16 cellular contexts compared by ENCODE assay signal in genomic region chr3:50265988-50266387, GRCh38. TPM values are rescaled to one million over a fixed set of nuclear protein-coding genes. Genes with fewer than 3 reads are reported as not detected.
A peak's percentile ranks its signal among the peaks of the same experiment; 100 is the strongest.
DNase-seq lines count a peak whose midpoint lies in the region; ATAC-seq and TF ChIP-seq lines count a peak whose summit lies in the region.
"Had no signal": no experiment of that assay in that cellular context is flagged by ENCODE, and none has a peak within 500 bp of the region (broad histone marks: within the 10 kb centered on the region; RNA-seq: fewer than 3 reads in every experiment).

No MANE protein-coding gene starts in this region.

- H4K20me1 ChIP-seq in OCI-LY7 (ENCODE audit: insufficient read depth, low read length) = no peaks in the 10 kb centered on the region

- intact Hi-C loops in gastrocnemius medialis (cut with DNase I; ENCODE audit: low total_unique reads) = no loop called here
- intact Hi-C loops in OCI-LY7 (cut with micrococcal nuclease; ENCODE audit: unreplicated experiment) = no loop called here

- TF ChIP-seq POLR2A in gastrocnemius medialis (IDR thresholded peaks at IDR 0.05) = no peak

- peaks cover 39% of the 10 kb centered on the region for H3K4me1 ChIP-seq in RWPE2 (ENCODE audit: insufficient read depth, poor library complexity, severe bottlenecking)
- H3K4me1 ChIP-seq in gastrocnemius medialis = peaks cover 34 to 73% of the 10 kb centered on the region in 2 donors
- H3K4me1 ChIP-seq in OCI-LY7 (ENCODE audit: insufficient read depth, low read length, poor library complexity, severe bottlenecking) = no peaks in the 10 kb centered on the region

- H3K9me2 ChIP-seq in OCI-LY7 (ENCODE audit: insufficient read depth, low read length) = no peaks in the 10 kb centered on the region

- H3K9me3 ChIP-seq in RWPE2 (ENCODE audit: severe bottlenecking) (no peaks in the 10 kb centered on the region), gastrocnemius medialis (no peaks in the 10 kb centered on the region), OCI-LY7 (ENCODE audit: low read length) (no peaks in the 10 kb centered on the region)

- TF ChIP-seq CTCF in RWPE2 (IDR thresholded peaks at IDR 0.05; ENCODE audit: poor library complexity, severe bottlenecking) (no peak), gastrocnemius medialis (IDR thresholded peaks at IDR 0.05 in 4 of 5, conservative IDR thresholded peaks at IDR 0.05 in 1 of 5) (no peak), OCI-LY7 (conservative IDR thresholded peaks at IDR 0.05; ENCODE audit: low read length) (no peak)

- POLR2A ChIA-PET in OCI-LY7 (lab: Charles Lee) = no interaction called here

- ATAC-seq in RWPE2 (ENCODE audit: low read depth) = no peak
- ATAC-seq in gastrocnemius medialis = no peak
- ATAC-seq in HG03175 (IDR thresholded peaks at IDR 0.05; ENCODE audit: unreplicated experiment) = no peak
- ATAC-seq: left lobe of liver had no signal

- BruUV-seq in OCI-LY7 (replicated peaks; lab: Mats Ljungman, UMichigan) = no TSS peak

- H3K27me3 ChIP-seq in RWPE2 (ENCODE audit: insufficient read depth, poor library complexity, severe bottlenecking) (no peaks in the 10 kb centered on the region), layer of hippocampus (ENCODE audit: control insufficient read depth, insufficient read depth, low read length) (no peaks in the 10 kb centered on the region), gastrocnemius medialis (no peaks in the 10 kb centered on the region)

- peak; percentile 43 for DNase-seq in AG08396 (ENCODE audit: low spot score)
- no peak for DNase-seq in RWPE2 (ENCODE audit: low spot score)
- DNase-seq in gastrocnemius medialis = no peak
- DNase-seq in NOMO-1 (lab: John Stamatoyannopoulos, UW; ENCODE audit: unreplicated experiment in 2 of 2) = no peak
- no peak for DNase-seq in OCI-LY7 (ENCODE audit: low spot score)
- DNase-seq in HuH-7 (ENCODE audit: low spot score) = no peak
- DNase-seq: activated CD4-positive, alpha-beta memory T cell treated with anti-CD3 and anti-CD28 coated beads, Interleukin-2, amount 10 ng/mL, durations not matched to agents 7 days and 5 days; activated naive CD4-positive, alpha-beta T cell; DND-41; KG1; NCI-H2029 treated with DMSO at 0.1 percent for 48 hours; retina had no signal

- CTCF ChIA-PET in OCI-LY7 (lab: Charles Lee; ENCODE audit: unreplicated experiment) = no interaction called here

- H3K4me2 ChIP-seq in OCI-LY7 (ENCODE audit: low read length) = no peak overlapping the region

- peak overlapping the region; percentile 93 for H3K27ac ChIP-seq in RWPE2 (ENCODE audit: poor library complexity, severe bottlenecking)
- peak overlapping the region; percentile 100 for H3K27ac ChIP-seq in layer of hippocampus (ENCODE audit: low read depth, low read length)
- peak overlapping the region; percentile 71 to 90 (median 82) for H3K27ac ChIP-seq in gastrocnemius medialis
- H3K27ac ChIP-seq in OCI-LY7 (ENCODE audit: low read depth, low read length, poor library complexity, severe bottlenecking) = no peak overlapping the region

- no peak overlapping the region for H3K4me3 ChIP-seq in RWPE2 (ENCODE audit: severe bottlenecking)
- no peak overlapping the region for H3K4me3 ChIP-seq in gastrocnemius medialis
- no peak overlapping the region for H3K4me3 ChIP-seq in OCI-LY7 (ENCODE audit: low read depth, low read length, poor library complexity, severe bottlenecking)

- H3K79me2 ChIP-seq in OCI-LY7 (ENCODE audit: insufficient read depth, low read depth, low read length) = no peaks in the 10 kb centered on the region

- peaks cover 3% of the 10 kb centered on the region; the same call in 1 of the 2 replicates for H3K36me3 ChIP-seq in RWPE2 (ENCODE audit: low read depth)
- no peaks in the 10 kb centered on the region for H3K36me3 ChIP-seq in gastrocnemius medialis
- no peaks in the 10 kb centered on the region for H3K36me3 ChIP-seq in OCI-LY7 (ENCODE audit: insufficient read depth, low read length)

- in situ Hi-C loops in gastrocnemius medialis (cut with MboI; ENCODE audit: low sequenced_read_pairs in 4 of 4) = no loop called here

- H2AFZ ChIP-seq in OCI-LY7 (ENCODE audit: low read length) = no peak overlapping the region

RNA-seq across cellular contexts. Expression of gene SEMA3B, which starts 3.0 kb away (rescaled TPM):
- total RNA-seq in gastrocnemius medialis (1 to 10 TPM; 1.7 to 3.1 (median 2.1) TPM), OCI-LY7 (2022) (0.82 and 1.2 TPM in 2 replicates)
- 0.10 and 0.28 TPM in 2 replicates for total RNA-seq in OCI-LY7 (2014; rRNA removed; shearing (Covaris generic))

RNA-seq across cellular contexts. Expression of gene LSMEM2, which starts 12.9 kb away (rescaled TPM):
- under 1 TPM in 3 of 4 donors, not detected in 1; 0.41 to 0.98 (median 0.49) TPM for total RNA-seq in gastrocnemius medialis
- not detected in 2 replicates for total RNA-seq in OCI-LY7 (2014; rRNA removed; shearing (Covaris generic))
- not detected in 2 replicates for total RNA-seq in OCI-LY7 (2022)
- total RNA-seq: activated CD4-positive, alpha-beta memory T cell treated with anti-CD3 and anti-CD28 coated beads, Interleukin-2, amount 10 ng/mL, durations not matched to agents 7 days and 5 days; B cell; left lobe of liver had no signal

RNA-seq across cellular contexts. Expression of gene IFRD2, which starts 26.2 kb away (rescaled TPM):
- total RNA-seq in gastrocnemius medialis (100 to 1,000 TPM; 111 to 145 (median 127) TPM), OCI-LY7 (2022) (93.3 and 97.3 TPM in 2 replicates)
- total RNA-seq in OCI-LY7 (2014; rRNA removed; shearing (Covaris generic)) = 73.1 and 95.5 TPM in 2 replicates

RNA-seq across cellular contexts. Expression of gene GNAI2, which starts 30.0 kb away (rescaled TPM):
- total RNA-seq in gastrocnemius medialis (10 to 100 TPM; 26.7 to 67.8 (median 39.8) TPM), OCI-LY7 (2022) (256 and 266 TPM in 2 replicates)
- total RNA-seq in OCI-LY7 (2014; rRNA removed; shearing (Covaris generic)) = 165 and 190 TPM in 2 replicates

RNA-seq across cellular contexts. Expression of gene HYAL3, which starts 33.2 kb away (rescaled TPM):
- 1 to 10 TPM in 3 of 4 donors, not detected in 1; 1.1 to 2.3 (median 1.2) TPM for total RNA-seq in gastrocnemius medialis
- total RNA-seq in OCI-LY7 (2014; rRNA removed; shearing (Covaris generic)) = 1.2 and 2.7 TPM in 2 replicates
- 3.5 and 4.4 TPM in 2 replicates for total RNA-seq in OCI-LY7 (2022)
